ENCODE assay signal across 10 cellular contexts in genomic region chr20:37407573-37408002, GRCh38.
DNase-seq lines count a peak whose midpoint lies in the region; ATAC-seq, FAIRE-seq and TF ChIP-seq lines count a peak whose summit lies in the region.
"Had no signal": no experiment of that assay in that cellular context is flagged by ENCODE, and none has a peak within 500 bp of the region (broad histone marks: within the 10 kb centered on the region; RNA-seq: fewer than 3 reads in every experiment).

No MANE protein-coding gene starts in this region.

- ATAC-seq in naive thymus-derived CD8-positive, alpha-beta T cell = no peak
- ATAC-seq in HG03565 (IDR thresholded peaks at IDR 0.05; ENCODE audit: unreplicated experiment) = no peak

- peak overlapping the region in 41 of 59 donors; percentile 4 to 76 (median 51) for H3K27ac ChIP-seq in dorsolateral prefrontal cortex

- no TSS peak for BruUV-seq in Caco-2 (replicated peaks; lab: Mats Ljungman, UMichigan)

- CTCF ChIA-PET in Caco-2 (lab: Charles Lee) = no interaction called here

- H3K27me3 Mint-ChIP-seq in Caco-2 (ENCODE audit: insufficient read depth, unreplicated experiment) (peaks cover 19% of the 10 kb centered on the region), CD14-positive monocyte (ENCODE audit: low read depth in 3 of 3) (peaks cover 13 to 32% (median 28%) of the 10 kb centered on the region in 3 donors)
- peaks cover 9 to 43% (median 29%) of the 10 kb centered on the region in 5 donors for H3K27me3 Mint-ChIP-seq in naive thymus-derived CD8-positive, alpha-beta T cell

- H3K4me1 ChIP-seq in Caco-2 = peaks cover 10% of the 10 kb centered on the region

- intact Hi-C loops in Caco-2 (cut with micrococcal nuclease; ENCODE audit: unreplicated experiment) (no loop called here), dorsolateral prefrontal cortex (cut with DNase I) (loop anchor here in 1 of 2 donors (5.0 kb wide), 1 partner anchor 120 kb away; the partner anchor contains the start of gene BLCAP), CD14-positive monocyte (cut with micrococcal nuclease) (loop anchor here in 1 of 2 donors (10.0 kb wide), 1 partner anchor 117 kb away; the partner anchor contains the start of genes BLCAP and NNAT)

- POLR2A ChIA-PET in Caco-2 (lab: Charles Lee) = no interaction called here
- POLR2A ChIA-PET in naive thymus-derived CD8-positive, alpha-beta T cell (lab: Charles Lee) = no interaction called here

- no peak for FAIRE-seq in urothelium cell line (lab: Jason Lieb, UNC)

- no peak for DNase-seq in Caco-2
- peak; percentile 26 for DNase-seq in LNCaP clone FGC (ENCODE audit: low read depth)
- peak in 5 of 10 donors; percentile 30 to 72 (median 60) for DNase-seq in dorsolateral prefrontal cortex
- DNase-seq in naive thymus-derived CD8-positive, alpha-beta T cell = no peak
- no peak for DNase-seq in urothelium cell line (ENCODE audit: low spot score)
- no peak for DNase-seq in NCI-H1092 (lab: John Stamatoyannopoulos, UW)
- DNase-seq in CD14-positive monocyte (ENCODE audit: low spot score) = no peak
- DNase-seq: activated CD4-positive, alpha-beta memory T cell treated with anti-CD3 and anti-CD28 coated beads for 36 hours; SHP77 treated with DMSO at 0.1 percent for 48 hours had no signal

- H3K9me3 Mint-ChIP-seq in Caco-2 (ENCODE audit: unreplicated experiment) (no peaks in the 10 kb centered on the region), CD14-positive monocyte (peaks cover 0 to 1% (median 0%) of the 10 kb centered on the region in 7 donors)
- no peaks in the 10 kb centered on the region for H3K9me3 Mint-ChIP-seq in naive thymus-derived CD8-positive, alpha-beta T cell
- H3K9me3 Mint-ChIP-seq: activated CD4-positive, alpha-beta memory T cell treated with anti-CD3 and anti-CD28 coated beads for 36 hours had no signal

- H3K4me3 ChIP-seq in Caco-2 (ENCODE audit: low read depth, low read length) = no peak overlapping the region
- H3K4me3 ChIP-seq in LNCaP clone FGC (ENCODE audit: low read depth, low read length) = no peak overlapping the region
- no peak overlapping the region for H3K4me3 ChIP-seq in dorsolateral prefrontal cortex

- H3K4me1 Mint-ChIP-seq in Caco-2 (ENCODE audit: low read depth, unreplicated experiment) (peaks cover 29% of the 10 kb centered on the region), CD14-positive monocyte (peaks cover 19% of the 10 kb centered on the region)
- H3K4me1 Mint-ChIP-seq in naive thymus-derived CD8-positive, alpha-beta T cell = peaks cover 11 to 33% (median 20%) of the 10 kb centered on the region in 4 donors

- H3K27ac Mint-ChIP-seq in Caco-2 (ENCODE audit: unreplicated experiment) = no peak overlapping the region
- peak overlapping the region in 2 of 10 donors; percentile 16 to 57 for H3K27ac Mint-ChIP-seq in naive thymus-derived CD8-positive, alpha-beta T cell
- no peak overlapping the region for H3K27ac Mint-ChIP-seq in CD14-positive monocyte
- H3K27ac Mint-ChIP-seq: activated CD4-positive, alpha-beta memory T cell treated with anti-CD3 and anti-CD28 coated beads for 36 hours had no signal

- no peaks in the 10 kb centered on the region for H3K9me3 ChIP-seq in Caco-2

- H3K36me3 Mint-ChIP-seq in Caco-2 (ENCODE audit: insufficient read depth, unreplicated experiment) (peaks cover 49% of the 10 kb centered on the region), CD14-positive monocyte (peaks cover 8 to 15% of the 10 kb centered on the region in 2 donors)
- H3K36me3 Mint-ChIP-seq in naive thymus-derived CD8-positive, alpha-beta T cell = no peaks in the 10 kb centered on the region
- H3K36me3 Mint-ChIP-seq: activated CD4-positive, alpha-beta memory T cell treated with anti-CD3 and anti-CD28 coated beads for 36 hours had no signal

- H3K4me3 Mint-ChIP-seq in Caco-2 (ENCODE audit: unreplicated experiment) (peak overlapping the region; percentile 58), CD14-positive monocyte (no peak overlapping the region)
- peak overlapping the region in 7 of 10 donors; percentile 11 to 79 (median 61) for H3K4me3 Mint-ChIP-seq in naive thymus-derived CD8-positive, alpha-beta T cell

- H3K27me3 ChIP-seq in Caco-2 (replicated peaks; ENCODE audit: control insufficient read depth, insufficient read depth, low read length) (no peaks in the 10 kb centered on the region), dorsolateral prefrontal cortex (peaks cover 0 to 6% (median 0%) of the 10 kb centered on the region in 45 donors)

- peaks cover 5% of the 10 kb centered on the region; the same call in 1 of the 2 replicates for H3K36me3 ChIP-seq in Caco-2 (ENCODE audit: control insufficient read depth, insufficient read depth, low read length)

- TF ChIP-seq CTCF in Caco-2 (IDR thresholded peaks at IDR 0.05; ENCODE audit: insufficient read depth in 1 of 2, low read depth in 1 of 2, low read length in 1 of 2, severe bottlenecking in 1 of 2, unreplicated experiment in 1 of 2) = no peak
- TF ChIP-seq CTCF in LNCaP clone FGC (IDR thresholded peaks at IDR 0.05; ENCODE audit: control insufficient read depth, extremely low read depth, insufficient read depth) = no peak
- no peak for TF ChIP-seq CTCF in dorsolateral prefrontal cortex (IDR thresholded peaks at IDR 0.05 in 54 of 56, conservative IDR thresholded peaks at IDR 0.05 in 2 of 56; ENCODE audit: low read depth in 1 of 56, partially characterized antibody in 56 of 56)
- no peak for TF ChIP-seq CTCF in CD14-positive monocyte (IDR thresholded peaks at IDR 0.05)

Comparison
In these comparisons a context has a peak if more than half of its experiments do, and no peak if none do; other contexts are left out.
1. H3K4me3 Mint-ChIP-seq: peak in Caco-2 (single experiment) and naive thymus-derived CD8-positive, alpha-beta T cell (7 of 10); none in CD14-positive monocyte (0 of 2).